In the genomic region with DNA sequence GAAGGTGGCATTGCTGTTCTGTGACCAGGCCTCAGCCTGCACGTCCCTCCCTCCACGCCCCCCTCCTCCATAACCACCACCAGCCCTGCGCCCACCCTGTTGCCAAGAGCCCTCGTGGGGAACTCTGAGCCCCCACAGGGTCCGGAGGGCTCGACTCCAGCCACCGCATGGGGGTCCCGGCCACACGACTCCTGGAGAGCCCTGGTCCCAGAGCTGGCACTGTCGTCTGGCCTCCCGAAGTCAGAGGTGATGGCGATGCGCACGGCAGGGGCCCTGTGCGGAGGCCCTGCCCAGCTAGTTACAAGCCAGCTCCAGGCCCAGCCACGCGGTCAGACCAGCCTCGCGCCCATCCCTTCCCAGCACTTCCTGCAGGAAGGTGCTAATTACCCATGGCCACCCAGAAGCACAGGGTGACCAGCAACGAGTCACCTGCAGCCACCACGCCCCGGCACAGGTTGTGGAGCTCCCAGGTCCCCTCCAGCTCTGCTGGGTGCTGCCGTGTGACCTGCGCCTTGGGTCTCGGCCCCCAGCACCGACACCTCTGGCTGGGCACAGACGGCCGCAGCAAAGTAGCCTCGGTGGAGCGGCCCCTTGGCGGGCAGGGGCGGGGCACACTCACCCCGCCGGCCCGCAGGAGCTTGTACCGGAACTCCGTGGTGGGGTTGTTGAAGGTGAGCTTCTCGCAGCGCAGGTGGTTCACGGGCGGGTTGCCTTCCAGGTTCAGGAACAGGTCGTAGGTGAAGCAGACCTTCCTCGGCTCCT, we compare ENCODE assay signal across 1 cellular context.
TF ChIP-seq lines count a peak whose summit lies in the region.

No MANE protein-coding gene starts in this region.

TF ChIP-seq in K562, 482 proteins besides CTCF, POLR2A, EP300 and RAD21 (continued from another document):
- no peak for TF ChIP-seq MGA (IDR thresholded peaks at IDR 0.05)
- TF ChIP-seq POLR2G (IDR thresholded peaks at IDR 0.05; ENCODE audit: low read depth, low read length), result peak; percentile 9; the same call in 1 of the 2 replicates
- no peak for TF ChIP-seq CREM (IDR thresholded peaks at IDR 0.05; ENCODE audit: low read depth)
- TF ChIP-seq E2F3 (CRISPR knock-in tag; IDR thresholded peaks at IDR 0.05), result no peak
